Comparison of ENCODE assay signal across 8 cellular contexts in genomic region chr6:14121936-14122344, GRCh38. TPM values are rescaled to one million over a fixed set of nuclear protein-coding genes. Genes with fewer than 3 reads are reported as not detected.
DNase-seq lines count a peak whose midpoint lies in the region; ATAC-seq and TF ChIP-seq lines count a peak whose summit lies in the region.

No MANE protein-coding gene starts in this region.

- no peaks in the 10 kb centered on the region for H3K79me1 ChIP-seq in neuronal stem cell (ENCODE audit: low read depth, low read length)

- H3K4me3 ChIP-seq in upper lobe of left lung (no peak overlapping the region), neuronal stem cell (ENCODE audit: low read length in 2 of 2) (no peak overlapping the region)

- H2BK5ac ChIP-seq in neuronal stem cell (ENCODE audit: low read length): no peak overlapping the region

- no peak overlapping the region for H3K23ac ChIP-seq in neuronal stem cell (ENCODE audit: low read depth, low read length, poor library complexity)

- H2AK5ac ChIP-seq in neuronal stem cell (ENCODE audit: low read depth, low read length): no peak overlapping the region

- H3K27me3 Mint-ChIP-seq in CD4-positive, alpha-beta T cell: no peaks in the 10 kb centered on the region

- peak overlapping the region; percentile 28 for H3K27ac Mint-ChIP-seq in CD4-positive, alpha-beta T cell

- H3K4me1 ChIP-seq in upper lobe of left lung (peaks cover 7 to 18% (median 10%) of the 10 kb centered on the region in 4 donors), neuronal stem cell (ENCODE audit: control insufficient read depth in 2 of 2, insufficient read depth in 1 of 2, low read depth in 1 of 2, low read length in 2 of 2) (peaks cover 0 to 3% of the 10 kb centered on the region in 2 donors)

- peak overlapping the region; percentile 5 for H3K4me3 Mint-ChIP-seq in CD4-positive, alpha-beta T cell

- TF ChIP-seq POLR2A in upper lobe of left lung (IDR thresholded peaks at IDR 0.05): no peak

- ATAC-seq in CD4-positive, alpha-beta T cell (ENCODE audit: poor library complexity): no peak
- ATAC-seq in GM19372 (IDR thresholded peaks at IDR 0.05; ENCODE audit: low read depth, unreplicated experiment): peak; percentile 45
- peak; percentile 80 for ATAC-seq in HG03378 (IDR thresholded peaks at IDR 0.05; ENCODE audit: unreplicated experiment)
- ATAC-seq in upper lobe of left lung (ENCODE audit: low FRiP score in 2 of 2): peak; percentile 34 to 70

- H2AFZ ChIP-seq in neuronal stem cell (ENCODE audit: low read length): no peak overlapping the region

- no peak for TF ChIP-seq CTCF in CD4-positive, alpha-beta T cell (IDR thresholded peaks at IDR 0.05)
- no peak for TF ChIP-seq CTCF in upper lobe of left lung (IDR thresholded peaks at IDR 0.05)

- POLR2A ChIA-PET in CD4-positive, alpha-beta T cell (lab: Charles Lee): no interaction called here

- no peak overlapping the region for H3K18ac ChIP-seq in neuronal stem cell (ENCODE audit: low read length)

- no peak for DNase-seq in CD4-positive, alpha-beta T cell
- DNase-seq in activated T-helper 9 cell treated with anti-CD3 and anti-CD28 coated beads, Interleukin-2, amount 50 U/mL, for 16 hours (ENCODE audit: low read depth): peak; percentile 17
- DNase-seq in upper lobe of left lung (peak in 1 of 2 donors; percentile 56), posterior vena cava (ENCODE audit: low spot score) (no peak), neuronal stem cell (ENCODE audit: low spot score) (no peak), NCI-H526 (lab: John Stamatoyannopoulos, UW) (no peak)

- no peak overlapping the region for H3K9ac ChIP-seq in neuronal stem cell (ENCODE audit: low read depth, low read length, poor library complexity)

- CTCF ChIA-PET in CD4-positive, alpha-beta T cell (lab: Charles Lee): no interaction called here

- no peaks in the 10 kb centered on the region for H3K9me3 ChIP-seq in CD4-positive, alpha-beta T cell (ENCODE audit: control insufficient read depth, low read length)
- H3K9me3 ChIP-seq in upper lobe of left lung (no peaks in the 10 kb centered on the region), neuronal stem cell (replicated peaks in 1 of 2; ENCODE audit: control insufficient read depth in 2 of 2, insufficient read depth in 1 of 2, low read depth in 1 of 2, low read length in 2 of 2) (no peaks in the 10 kb centered on the region)

- H4K91ac ChIP-seq in neuronal stem cell (ENCODE audit: low read depth, low read length, poor library complexity): no peak overlapping the region

- H3K27me3 ChIP-seq in CD4-positive, alpha-beta T cell (ENCODE audit: control insufficient read depth, insufficient read depth, low read length): no peaks in the 10 kb centered on the region
- H3K27me3 ChIP-seq in upper lobe of left lung (no peaks in the 10 kb centered on the region), neuronal stem cell (ENCODE audit: control insufficient read depth in 3 of 3, insufficient read depth in 3 of 3, low read depth in 1 of 3, low read length in 3 of 3) (peaks cover 0 to 11% (median 0%) of the 10 kb centered on the region in 3 experiments)

- no peaks in the 10 kb centered on the region for H3K9me3 Mint-ChIP-seq in CD4-positive, alpha-beta T cell

- peak in 2 of 4 donors; percentile 48 to 86 for TF ChIP-seq EP300 in upper lobe of left lung (IDR thresholded peaks at IDR 0.05)

- H3K36me3 ChIP-seq in upper lobe of left lung (no peaks in the 10 kb centered on the region), neuronal stem cell (replicated peaks in 1 of 2; ENCODE audit: control insufficient read depth in 2 of 2, insufficient read depth in 2 of 2, low read length in 2 of 2) (no peaks in the 10 kb centered on the region)

- no peak overlapping the region for H3K4me2 ChIP-seq in neuronal stem cell (ENCODE audit: insufficient read depth, low read length, poor library complexity, severe bottlenecking)

- WGBS in upper lobe of left lung, 2 donors: 60 to 77% methylated on average over 4 of the region's 4 CpGs
- no CpG with 5 or more reads among the region's 4 CpGs for WGBS in neuronal stem cell (ENCODE audit: extremely low coverage in 2 of 2, insufficient read length in 2 of 2, insufficient replicate concordance in 1 of 2), 2 donors

- no peak overlapping the region for H2BK12ac ChIP-seq in neuronal stem cell (ENCODE audit: low read length)

- intact Hi-C loops in CD4-positive, alpha-beta T cell (cut with DNase I, micrococcal nuclease): loop anchor here in 1 of 2 experiments (10.0 kb wide), 1 partner anchor 1503 kb away; no protein-coding TSS in a partner anchor
- intact Hi-C loops in posterior vena cava (cut with DNase I): no loop called here

- no peak overlapping the region for H3K4ac ChIP-seq in neuronal stem cell (ENCODE audit: low read length)

- H3K27ac ChIP-seq in CD4-positive, alpha-beta T cell (ENCODE audit: low read depth, low read length): no peak overlapping the region
- peak overlapping the region in 3 of 4 donors; percentile 37 to 63 (median 52) for H3K27ac ChIP-seq in upper lobe of left lung
- H3K27ac ChIP-seq in neuronal stem cell (replicated peaks; ENCODE audit: low read length): no peak overlapping the region

- no peak overlapping the region for H4K8ac ChIP-seq in neuronal stem cell (ENCODE audit: low read depth, low read length)

- H2BK120ac ChIP-seq in neuronal stem cell (ENCODE audit: low read depth, low read length): no peak overlapping the region

- no peak overlapping the region for H2BK15ac ChIP-seq in neuronal stem cell (ENCODE audit: low read length)

- peaks cover 43% of the 10 kb centered on the region for H3K4me1 Mint-ChIP-seq in CD4-positive, alpha-beta T cell (ENCODE audit: low read depth)

- peaks cover 26% of the 10 kb centered on the region for H3K36me3 Mint-ChIP-seq in CD4-positive, alpha-beta T cell (ENCODE audit: low read depth)

- H3K14ac ChIP-seq in neuronal stem cell (ENCODE audit: low read length): no peak overlapping the region

RNA-seq across cellular contexts. Expression of gene CD83, which starts 4.4 kb away (rescaled TPM):
- 10 to 100 TPM; 35.3 to 36.4 TPM for total RNA-seq in CD4-positive, alpha-beta T cell
- 10 to 100 TPM; 13.6 to 40.6 (median 21.5) TPM for total RNA-seq in upper lobe of left lung
- total RNA-seq in posterior vena cava: 1 to 10 TPM; 1.3 to 2.9 TPM
- polyA plus RNA-seq in neuronal stem cell (2013, experiment 1 of 2): 2.3 TPM
- 2.5 TPM for polyA plus RNA-seq in neuronal stem cell (2013, experiment 2 of 2)

Comparison
In these comparisons a context has a peak if more than half of its experiments do, and no peak if none do; other contexts are left out.
1. H3K27ac ChIP-seq: peak in upper lobe of left lung (3 of 4); none in CD4-positive, alpha-beta T cell (single experiment) and neuronal stem cell (single experiment).